Comparison of ENCODE assay signal across 17 cellular contexts in genomic region chr2:109635426-109636289, GRCh38. TPM values are rescaled to one million over a fixed set of nuclear protein-coding genes. Genes with fewer than 3 reads are reported as not detected.
A peak's percentile ranks its signal among the peaks of the same experiment; 100 is the strongest.
DNase-seq lines count a peak whose midpoint lies in the region; ATAC-seq and TF ChIP-seq lines count a peak whose summit lies in the region.
"Had no signal": no experiment of that assay in that cellular context is flagged by ENCODE, and none has a peak within 500 bp of the region (broad histone marks: within the 10 kb centered on the region; RNA-seq: fewer than 3 reads in every experiment).

No MANE protein-coding gene starts in this region.

- intact Hi-C loops in dendritic cell treated with granulocyte-macrophage colony-stimulating factor and Interleukin-4, amounts not matched to agents 40 ng/mL and 50 ng/mL, for 4 days (cut with micrococcal nuclease), result no loop called here

- H3K36me3 ChIP-seq in KMS-11 (ENCODE audit: insufficient read depth), result no peaks in the 10 kb centered on the region
- no peaks in the 10 kb centered on the region for H3K36me3 ChIP-seq in upper lobe of left lung

- H3K27ac ChIP-seq in KMS-11, result no peak overlapping the region
- H3K27ac ChIP-seq in upper lobe of left lung, result peak overlapping the region in 3 of 4 donors; percentile 40 to 73 (median 41)

- H3K4me2 ChIP-seq in KMS-11, result no peak overlapping the region
- H3K4me2 ChIP-seq: SK-N-SH had no signal

- no peak overlapping the region for H3K4me3 ChIP-seq in KMS-11 (IDR thresholded peaks at IDR 0.05; ENCODE audit: insufficient read depth, low read depth, low read length)
- no peak overlapping the region for H3K4me3 ChIP-seq in upper lobe of left lung

- WGBS in upper lobe of left lung, 2 donors, result 63 to 69% methylated on average over 11 of the region's 11 CpGs

- TF ChIP-seq POLR2A in upper lobe of left lung (IDR thresholded peaks at IDR 0.05), result no peak

- DNase-seq in EH (ENCODE audit: low read depth), result peak; percentile 18
- DNase-seq in upper lobe of left lung, result no peak
- no peak for DNase-seq in midbrain (lab: John Stamatoyannopoulos, UW)
- DNase-seq in NCI-H2171 treated with DMSO at 0.1 percent for 48 hours (lab: John Stamatoyannopoulos, UW), result no peak
- DNase-seq: ACHN; Caco-2; CD4-positive, CD25-positive, alpha-beta regulatory T cell; GDM1; NCI-H1092; NCI-H1436 treated with DMSO at 0.1 percent for 48 hours; NCI-H2029 treated with DMSO at 0.1 percent for 48 hours; RPMI8226; SHP77 treated with DMSO at 0.1 percent for 48 hours; SK-N-SH had no signal

- H4K20me1 ChIP-seq in KMS-11 (ENCODE audit: insufficient read depth), result no peaks in the 10 kb centered on the region

- no peak overlapping the region for H3K9ac ChIP-seq in KMS-11
- H3K9ac ChIP-seq: SK-N-SH had no signal

- no peaks in the 10 kb centered on the region for H3K27me3 Mint-ChIP-seq in dendritic cell treated with granulocyte-macrophage colony-stimulating factor and Interleukin-4, amounts not matched to agents 40 ng/mL and 50 ng/mL, for 4 days
- H3K27me3 Mint-ChIP-seq: CD4-positive, CD25-positive, alpha-beta regulatory T cell had no signal

- TF ChIP-seq EP300 in upper lobe of left lung (IDR thresholded peaks at IDR 0.05), result no peak

- peak overlapping the region; percentile 79 for H3K27ac Mint-ChIP-seq in dendritic cell treated with granulocyte-macrophage colony-stimulating factor and Interleukin-4, amounts not matched to agents 40 ng/mL and 50 ng/mL, for 4 days
- H3K27ac Mint-ChIP-seq: CD4-positive, CD25-positive, alpha-beta regulatory T cell had no signal

- H3K27me3 ChIP-seq in KMS-11 (ENCODE audit: insufficient read depth, low read depth) (no peaks in the 10 kb centered on the region), upper lobe of left lung (no peaks in the 10 kb centered on the region)

- ATAC-seq in upper lobe of left lung (ENCODE audit: low FRiP score in 2 of 2) (peak in 1 of 2 donors; percentile 60), GM21529 (IDR thresholded peaks at IDR 0.05; ENCODE audit: unreplicated experiment) (no peak)

- H3K36me3 Mint-ChIP-seq in dendritic cell treated with granulocyte-macrophage colony-stimulating factor and Interleukin-4, amounts not matched to agents 40 ng/mL and 50 ng/mL, for 4 days (ENCODE audit: low read depth), result no peaks in the 10 kb centered on the region
- H3K36me3 Mint-ChIP-seq: CD4-positive, CD25-positive, alpha-beta regulatory T cell had no signal

- peak overlapping the region; percentile 18; the same call in 1 of the 2 replicates for H2AFZ ChIP-seq in KMS-11 (ENCODE audit: low read depth)

- no peaks in the 10 kb centered on the region for H3K9me3 ChIP-seq in upper lobe of left lung
- H3K9me3 ChIP-seq: Caco-2, SK-N-SH had no signal

- H3K9me3 Mint-ChIP-seq in dendritic cell treated with granulocyte-macrophage colony-stimulating factor and Interleukin-4, amounts not matched to agents 40 ng/mL and 50 ng/mL, for 4 days, result no peaks in the 10 kb centered on the region

- H3K79me2 ChIP-seq in KMS-11 (ENCODE audit: insufficient read depth, low read depth), result no peaks in the 10 kb centered on the region

- H3K4me1 ChIP-seq in KMS-11 (ENCODE audit: low read depth, poor library complexity, severe bottlenecking), result peaks cover 42% of the 10 kb centered on the region
- H3K4me1 ChIP-seq in upper lobe of left lung, result peaks cover 0 to 15% (median 11%) of the 10 kb centered on the region in 4 donors

- H3K4me1 Mint-ChIP-seq in dendritic cell treated with granulocyte-macrophage colony-stimulating factor and Interleukin-4, amounts not matched to agents 40 ng/mL and 50 ng/mL, for 4 days (ENCODE audit: low read depth), result peaks cover 53% of the 10 kb centered on the region

- no peak overlapping the region for H3K4me3 Mint-ChIP-seq in dendritic cell treated with granulocyte-macrophage colony-stimulating factor and Interleukin-4, amounts not matched to agents 40 ng/mL and 50 ng/mL, for 4 days
- H3K4me3 Mint-ChIP-seq: CD4-positive, CD25-positive, alpha-beta regulatory T cell had no signal

- no peak for TF ChIP-seq CTCF in KMS-11 (conservative IDR thresholded peaks at IDR 0.05; ENCODE audit: low read depth, low read length)
- no peak for TF ChIP-seq CTCF in upper lobe of left lung (IDR thresholded peaks at IDR 0.05)

RNA-seq across cellular contexts. Expression of gene SOWAHC, which starts 21.5 kb away (rescaled TPM):
- 10 to 100 TPM; 17.8 to 30.7 (median 24.7) TPM for total RNA-seq in upper lobe of left lung

RNA-seq across cellular contexts. Expression of gene SEPTIN10, which starts 21.9 kb away (rescaled TPM):
- total RNA-seq in upper lobe of left lung, result 100 to 1,000 TPM in 1 of 6 donors, 10 to 100 TPM in 5; 60.8 to 135 (median 88.5) TPM
